23 cellular contexts compared by ENCODE assay signal in the genomic region with DNA sequence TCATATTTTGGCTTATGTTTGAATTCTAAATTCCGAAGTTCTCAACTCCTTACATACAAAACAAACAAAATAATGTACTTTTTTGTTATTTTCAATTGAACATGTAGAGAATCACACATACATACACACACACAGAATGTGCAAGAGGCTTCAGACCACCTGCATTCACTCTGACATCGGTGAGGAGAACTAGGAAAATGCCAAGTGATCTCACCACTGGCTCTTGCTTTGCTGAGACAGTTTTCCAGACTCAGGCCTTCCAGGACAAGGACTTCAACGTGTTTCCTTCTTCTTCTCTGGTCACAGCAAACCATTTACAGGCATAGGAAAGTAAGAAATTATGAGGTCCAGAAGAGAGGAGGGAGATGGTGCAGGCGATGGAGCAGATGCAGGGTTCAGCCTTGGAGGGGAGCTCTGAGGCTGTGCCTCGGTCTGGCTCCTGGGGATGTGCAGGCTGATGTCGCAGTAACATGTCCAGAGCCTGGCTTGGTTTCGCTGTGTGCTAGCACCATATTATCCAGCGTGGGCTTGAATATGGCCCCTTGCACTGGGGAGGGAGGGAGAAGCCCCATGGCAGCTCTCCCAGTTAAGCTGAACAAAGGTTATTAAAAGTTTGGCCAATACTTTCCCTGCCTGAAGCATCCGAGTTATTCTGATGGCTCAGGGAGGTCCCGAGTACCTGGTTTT.
A peak's percentile ranks its signal among the peaks of the same experiment; 100 is the strongest.
DNase-seq lines count a peak whose midpoint lies in the region; ATAC-seq, FAIRE-seq and TF ChIP-seq lines count a peak whose summit lies in the region.
"Had no signal": no experiment of that assay in that cellular context is flagged by ENCODE, and none has a peak within 500 bp of the region (broad histone marks: within the 10 kb centered on the region; RNA-seq: fewer than 3 reads in every experiment).

No MANE protein-coding gene starts in this region.

- H3K14ac ChIP-seq in mesenchymal stem cell (ENCODE audit: low read length in 2 of 2), result no peak overlapping the region

- H3K9me3 Mint-ChIP-seq in astrocyte (ENCODE audit: unreplicated experiment), result no peaks in the 10 kb centered on the region
- H3K9me3 Mint-ChIP-seq in activated CD4-positive, alpha-beta T cell treated with anti-CD3 and anti-CD28 coated beads, Interleukin-2, amount 10 ng/mL, durations not matched to agents 7 days and 5 days, result no peaks in the 10 kb centered on the region

- no peak overlapping the region for H2AK5ac ChIP-seq in mesenchymal stem cell (ENCODE audit: low read length, severe bottlenecking)

- POLR2A ChIA-PET in activated CD4-positive, alpha-beta T cell treated with anti-CD3 and anti-CD28 coated beads, Interleukin-2, amount 10 ng/mL, durations not matched to agents 7 days and 5 days (lab: Charles Lee), result no interaction called here

- no peak for TF ChIP-seq POLR2A in heart left ventricle (IDR thresholded peaks at IDR 0.05)
- TF ChIP-seq POLR2A in suprapubic skin (IDR thresholded peaks at IDR 0.05), result no peak
- no peak for TF ChIP-seq POLR2A in esophagus squamous epithelium (IDR thresholded peaks at IDR 0.05)

- H3K9ac ChIP-seq in astrocyte (ENCODE audit: low read length) (no peak overlapping the region), mesenchymal stem cell (ENCODE audit: low read length) (peak overlapping the region; percentile 39)

- no peaks in the 10 kb centered on the region for H3K79me1 ChIP-seq in mesenchymal stem cell (replicated peaks; ENCODE audit: low read length, poor library complexity, severe bottlenecking)

- H3K27me3 ChIP-seq in astrocyte (ENCODE audit: insufficient read depth, low read length) (peaks cover 15% of the 10 kb centered on the region), heart left ventricle (peaks cover 0 to 22% (median 0%) of the 10 kb centered on the region in 9 donors), mesenchymal stem cell (ENCODE audit: control insufficient read depth in 1 of 2, insufficient read depth in 1 of 2, low read length in 2 of 2) (peaks cover 42 to 85% of the 10 kb centered on the region in 2 experiments), suprapubic skin (peaks cover 8% of the 10 kb centered on the region), esophagus squamous epithelium (peaks cover 0 to 40% (median 0%) of the 10 kb centered on the region in 4 donors)
- H3K27me3 ChIP-seq: brain microvascular endothelial cell had no signal

- H3K36me3 ChIP-seq in astrocyte (ENCODE audit: insufficient read depth, low read length) (no peaks in the 10 kb centered on the region), heart left ventricle (no peaks in the 10 kb centered on the region), mesenchymal stem cell (ENCODE audit: control insufficient read depth in 1 of 2, insufficient read depth in 2 of 2, low read depth in 1 of 2, low read length in 2 of 2) (no peaks in the 10 kb centered on the region), suprapubic skin (no peaks in the 10 kb centered on the region), esophagus squamous epithelium (no peaks in the 10 kb centered on the region)
- H3K36me3 ChIP-seq: brain microvascular endothelial cell, neutrophil, SJSA1, tibial nerve had no signal

- TF ChIP-seq CTCF in astrocyte (IDR thresholded peaks at IDR 0.05; ENCODE audit: insufficient read depth, low read depth, low read length), result no peak
- TF ChIP-seq CTCF in heart left ventricle (IDR thresholded peaks at IDR 0.05), result no peak
- TF ChIP-seq CTCF in suprapubic skin (IDR thresholded peaks at IDR 0.05), result no peak
- TF ChIP-seq CTCF in esophagus squamous epithelium (IDR thresholded peaks at IDR 0.05), result no peak

- peaks cover 61% of the 10 kb centered on the region for H3K27me3 Mint-ChIP-seq in astrocyte (ENCODE audit: low read depth, unreplicated experiment)
- no peaks in the 10 kb centered on the region for H3K27me3 Mint-ChIP-seq in activated CD4-positive, alpha-beta T cell treated with anti-CD3 and anti-CD28 coated beads, Interleukin-2, amount 10 ng/mL, durations not matched to agents 7 days and 5 days

- H3K79me2 ChIP-seq in astrocyte (ENCODE audit: insufficient read depth, low read length), result no peaks in the 10 kb centered on the region

- peak overlapping the region; percentile 34 for H3K27ac Mint-ChIP-seq in astrocyte (ENCODE audit: unreplicated experiment)
- no peak overlapping the region for H3K27ac Mint-ChIP-seq in activated CD4-positive, alpha-beta T cell treated with anti-CD3 and anti-CD28 coated beads, Interleukin-2, amount 10 ng/mL, durations not matched to agents 7 days and 5 days

- intact Hi-C loops in heart left ventricle (cut with DNase I) (no loop called here), esophagus squamous epithelium (cut with DNase I) (no loop called here)

- H2BK5ac ChIP-seq in mesenchymal stem cell (ENCODE audit: low read depth, low read length, poor library complexity, severe bottlenecking), result no peak overlapping the region

- TF ChIP-seq EP300 in suprapubic skin (IDR thresholded peaks at IDR 0.05), result no peak

- H3K23ac ChIP-seq in mesenchymal stem cell (ENCODE audit: low read length in 2 of 2), result no peak overlapping the region

- DNase-seq in astrocyte (ENCODE audit: low read depth), result no peak
- DNase-seq in heart left ventricle, result no peak
- no peak for DNase-seq in mesenchymal stem cell
- no peak for DNase-seq in suprapubic skin (ENCODE audit: low spot score in 2 of 2)
- no peak for DNase-seq in esophagus squamous epithelium (lab: John Stamatoyannopoulos, UW)
- no peak for DNase-seq in activated CD4-positive, alpha-beta T cell treated with anti-CD3 and anti-CD28 coated beads, Interleukin-2, amount 10 ng/mL, durations not matched to agents 7 days and 5 days
- DNase-seq: activated CD4-positive, alpha-beta T cell treated with anti-CD3 and anti-CD28 coated beads, Interleukin-2, amount 50 U/mL, for 48 hours; activated effector memory CD4-positive, alpha-beta T cell treated with Interleukin-2 at 50 U/mL for 16 hours; brain microvascular endothelial cell; cortex of kidney; NCI-H1092; NCI-H1930; PC-9; T-helper 2 cell had no signal

- whole genome bisulfite sequencing in heart left ventricle, 4 donors, result 50 to 65% (median 59%) methylated on average over 10 of the region's 10 CpGs
- WGBS in mesenchymal stem cell, result 88% methylated on average over 7 of the region's 10 CpGs
- 40% methylated on average over 10 of the region's 10 CpGs for WGBS in suprapubic skin
- 32 to 45% methylated on average over 6 of the region's 10 CpGs for WGBS in esophagus squamous epithelium, 2 donors

- H3K4me2 ChIP-seq in astrocyte (ENCODE audit: low read length) (no peak overlapping the region), mesenchymal stem cell (ENCODE audit: low read length, poor library complexity, severe bottlenecking) (no peak overlapping the region)
- H3K4me2 ChIP-seq: PC-9 had no signal

- CTCF ChIA-PET in activated CD4-positive, alpha-beta T cell treated with anti-CD3 and anti-CD28 coated beads, Interleukin-2, amount 10 ng/mL, durations not matched to agents 7 days and 5 days (lab: Charles Lee), result no interaction called here

- peaks cover under 1% of the 10 kb centered on the region for H3K9me3 ChIP-seq in astrocyte (ENCODE audit: insufficient read depth, low read depth, low read length)
- H3K9me3 ChIP-seq in heart left ventricle, result no peaks in the 10 kb centered on the region
- H3K9me3 ChIP-seq in mesenchymal stem cell (ENCODE audit: control insufficient read depth, low read length), result no peaks in the 10 kb centered on the region
- no peaks in the 10 kb centered on the region for H3K9me3 ChIP-seq in suprapubic skin
- H3K9me3 ChIP-seq in esophagus squamous epithelium, result no peaks in the 10 kb centered on the region
- H3K9me3 ChIP-seq: neutrophil, SJSA1, tibial nerve had no signal

- no peak overlapping the region for H2BK12ac ChIP-seq in mesenchymal stem cell (ENCODE audit: low read length in 2 of 2)

- H2BK15ac ChIP-seq in mesenchymal stem cell (ENCODE audit: low read depth, poor library complexity, severe bottlenecking), result no peak overlapping the region

- H3K4me1 ChIP-seq in astrocyte (ENCODE audit: insufficient read depth, low read length) (no peaks in the 10 kb centered on the region), heart left ventricle (peaks cover 0 to 17% (median 0%) of the 10 kb centered on the region in 12 donors), mesenchymal stem cell (ENCODE audit: control insufficient read depth, insufficient read depth, low read depth, low read length) (peaks cover 5% of the 10 kb centered on the region), suprapubic skin (peaks cover 25% of the 10 kb centered on the region), esophagus squamous epithelium (peaks cover 0 to 24% (median 14%) of the 10 kb centered on the region in 3 donors)
- H3K4me1 ChIP-seq: SJSA1 had no signal

- FAIRE-seq in astrocyte (lab: Jason Lieb, UNC), result no peak
- FAIRE-seq: endometrium, GM12878, GM19239, HTR-8/SVneo had no signal

- H3K27ac ChIP-seq in astrocyte (ENCODE audit: low read depth, low read length), result no peak overlapping the region
- H3K27ac ChIP-seq in heart left ventricle, result peak overlapping the region in 8 of 12 donors; percentile 0 to 75 (median 54)
- no peak overlapping the region for H3K27ac ChIP-seq in mesenchymal stem cell (ENCODE audit: low read length, poor library complexity, severe bottlenecking)
- peak overlapping the region; percentile 78 for H3K27ac ChIP-seq in suprapubic skin
- peak overlapping the region in 1 of 4 donors; percentile 37 for H3K27ac ChIP-seq in esophagus squamous epithelium
- H3K27ac ChIP-seq: brain microvascular endothelial cell, neutrophil, PC-9, SJSA1 had no signal

- H3K36me3 Mint-ChIP-seq in astrocyte (ENCODE audit: low read depth, unreplicated experiment), result no peaks in the 10 kb centered on the region
- no peaks in the 10 kb centered on the region for H3K36me3 Mint-ChIP-seq in activated CD4-positive, alpha-beta T cell treated with anti-CD3 and anti-CD28 coated beads, Interleukin-2, amount 10 ng/mL, durations not matched to agents 7 days and 5 days (ENCODE audit: low read depth)

- H3K18ac ChIP-seq in mesenchymal stem cell (ENCODE audit: low read depth in 1 of 2, low read length in 2 of 2), result no peak overlapping the region

- H4K91ac ChIP-seq in mesenchymal stem cell (ENCODE audit: low read length), result no peak overlapping the region

- ATAC-seq in heart left ventricle, result peak; percentile 31 to 79 (median 44)
- no peak for ATAC-seq in GM21367 (IDR thresholded peaks at IDR 0.05; ENCODE audit: unreplicated experiment)
- no peak for ATAC-seq in HG03342 (IDR thresholded peaks at IDR 0.05; ENCODE audit: unreplicated experiment)
- ATAC-seq: GM12878 had no signal

- H4K8ac ChIP-seq in mesenchymal stem cell (ENCODE audit: low read length), result no peak overlapping the region

- no peak overlapping the region for H3K4me3 Mint-ChIP-seq in astrocyte (ENCODE audit: unreplicated experiment)
- H3K4me3 Mint-ChIP-seq in activated CD4-positive, alpha-beta T cell treated with anti-CD3 and anti-CD28 coated beads, Interleukin-2, amount 10 ng/mL, durations not matched to agents 7 days and 5 days, result no peak overlapping the region

- no peak overlapping the region for H2BK120ac ChIP-seq in mesenchymal stem cell (ENCODE audit: low read depth, low read length)

- H3K4me3 ChIP-seq in astrocyte (ENCODE audit: insufficient read depth, low read depth, low read length), result no peak overlapping the region
- no peak overlapping the region for H3K4me3 ChIP-seq in heart left ventricle
- no peak overlapping the region for H3K4me3 ChIP-seq in mesenchymal stem cell (ENCODE audit: insufficient read depth in 1 of 2, low read depth in 1 of 2, low read length in 2 of 2)
- no peak overlapping the region for H3K4me3 ChIP-seq in suprapubic skin
- no peak overlapping the region for H3K4me3 ChIP-seq in esophagus squamous epithelium
- H3K4me3 ChIP-seq: GM12878, PC-9, SJSA1, tibial nerve had no signal

- no peak overlapping the region for H3K4ac ChIP-seq in mesenchymal stem cell (ENCODE audit: low read depth in 1 of 2, low read length in 2 of 2)

- H3K4me1 Mint-ChIP-seq in astrocyte (ENCODE audit: low read depth, unreplicated experiment), result peaks cover 2% of the 10 kb centered on the region
- H3K4me1 Mint-ChIP-seq in activated CD4-positive, alpha-beta T cell treated with anti-CD3 and anti-CD28 coated beads, Interleukin-2, amount 10 ng/mL, durations not matched to agents 7 days and 5 days, result peaks cover 2% of the 10 kb centered on the region

- H4K20me1 ChIP-seq in astrocyte (ENCODE audit: insufficient read depth, low read length), result no peaks in the 10 kb centered on the region

- no peak overlapping the region for H2AFZ ChIP-seq in astrocyte (ENCODE audit: low read depth, low read length)
- no peak overlapping the region for H2AFZ ChIP-seq in mesenchymal stem cell (ENCODE audit: low read depth, low read length)
- H2AFZ ChIP-seq: PC-9 had no signal

Comparison
In these comparisons a context has a peak if more than half of its experiments do, and no peak if none do; other contexts are left out.
1. H3K27ac ChIP-seq: peak in heart left ventricle (8 of 12) and suprapubic skin (single experiment); none in astrocyte (single experiment) and mesenchymal stem cell (single experiment).
2. ATAC-seq: peak in heart left ventricle (4 of 4); none in GM21367 (single experiment) and HG03342 (single experiment).